ENCODE assay signal across 16 cellular contexts in genomic region chr10:51705774-51706173, GRCh38. TPM values are rescaled to one million over a fixed set of nuclear protein-coding genes. Genes with fewer than 3 reads are reported as not detected.
DNase-seq lines count a peak whose midpoint lies in the region; TF ChIP-seq lines count a peak whose summit lies in the region.
"Had no signal": no experiment of that assay in that cellular context is flagged by ENCODE, and none has a peak within 500 bp of the region (broad histone marks: within the 10 kb centered on the region; RNA-seq: fewer than 3 reads in every experiment).

No MANE protein-coding gene starts in this region.

- H3K9me3 ChIP-seq in GM23248 (ENCODE audit: low read depth) (no peaks in the 10 kb centered on the region), sigmoid colon (no peaks in the 10 kb centered on the region), H9 (ENCODE audit: control insufficient read depth, low read depth, low read length) (no peaks in the 10 kb centered on the region)
- H3K9me3 ChIP-seq: HAP-1, SJCRH30 had no signal

- no peak for TF ChIP-seq CTCF in fibroblast of mammary gland (conservative IDR thresholded peaks at IDR 0.05; ENCODE audit: control insufficient read depth, insufficient read depth, low read depth, low read length)
- no peak for TF ChIP-seq CTCF in sigmoid colon (IDR thresholded peaks at IDR 0.05)
- no peak for TF ChIP-seq CTCF in H9 (conservative IDR thresholded peaks at IDR 0.05)
- no peak for TF ChIP-seq CTCF in chondrocyte (IDR thresholded peaks at IDR 0.05)

- peak in 1 of 4 donors; percentile 55 for TF ChIP-seq EP300 in sigmoid colon (IDR thresholded peaks at IDR 0.05)

- no peak overlapping the region for H3T11ph ChIP-seq in H9 (ENCODE audit: low read length)

- no peak overlapping the region for H4K8ac ChIP-seq in H9 (replicated peaks; ENCODE audit: insufficient read length, low read depth, low read length)

- no peak overlapping the region for H3K4ac ChIP-seq in H9 (ENCODE audit: low read depth, low read length)

- H2AFZ ChIP-seq in GM23248 (no peak overlapping the region), H9 (ENCODE audit: low read length) (no peak overlapping the region)

- DNase-seq in GM23248 (peak; percentile 16), NCI-H446 treated with DMSO at 0.1 percent for 48 hours (lab: John Stamatoyannopoulos, UW) (peak; percentile 28), fibroblast of mammary gland (ENCODE audit: low read depth) (peak; percentile 43), sigmoid colon (no peak), H9 (no peak), chondrocyte (ENCODE audit: low spot score) (no peak), NCI-H1105 (lab: John Stamatoyannopoulos, UW) (no peak)
- DNase-seq: ACHN, COR-L47, NCI-H1417 treated with DMSO at 0.1 percent for 48 hours, NCI-H1930, NCI-H748 treated with DMSO at 0.1 percent for 48 hours had no signal

- H4K20me1 ChIP-seq in GM23248 (ENCODE audit: insufficient read depth), result no peaks in the 10 kb centered on the region
- no peaks in the 10 kb centered on the region for H4K20me1 ChIP-seq in H9 (ENCODE audit: control insufficient read depth, insufficient read depth, insufficient read length)

- H3K4me1 ChIP-seq in GM23248 (ENCODE audit: insufficient read depth), result peaks cover 8% of the 10 kb centered on the region; the same call in 1 of the 2 replicates
- peaks cover 0 to 52% (median 51%) of the 10 kb centered on the region in 4 donors for H3K4me1 ChIP-seq in sigmoid colon
- peaks cover 3% of the 10 kb centered on the region; the same call in 1 of the 2 replicates for H3K4me1 ChIP-seq in H9 (ENCODE audit: insufficient read depth, low read length)
- H3K4me1 ChIP-seq: HAP-1, SJCRH30 had no signal

- H3K4me3 Mint-ChIP-seq in H9, result no peak overlapping the region
- no peak overlapping the region for H3K4me3 Mint-ChIP-seq in chondrocyte (ENCODE audit: unreplicated experiment)

- H3K4me3 ChIP-seq in GM23248 (no peak overlapping the region), fibroblast of mammary gland (ENCODE audit: control insufficient read depth, low read depth, low read length) (no peak overlapping the region), sigmoid colon (no peak overlapping the region)
- H3K4me3 ChIP-seq: HAP-1, SJCRH30 had no signal

- H3K9ac ChIP-seq in GM23248 (no peak overlapping the region), H9 (ENCODE audit: extremely low read depth, insufficient read length, low read length) (no peak overlapping the region)

- no peak overlapping the region for H4K91ac ChIP-seq in H9 (ENCODE audit: insufficient read length, low read depth, low read length)

- no peak overlapping the region for H3K27ac Mint-ChIP-seq in H9
- H3K27ac Mint-ChIP-seq in chondrocyte (ENCODE audit: unreplicated experiment), result no peak overlapping the region

- no peak for TF ChIP-seq POLR2A in sigmoid colon (IDR thresholded peaks at IDR 0.05)

- H3K27ac ChIP-seq in GM23248 (no peak overlapping the region), sigmoid colon (peak overlapping the region; percentile 79 to 82 (median 81)), H9 (ENCODE audit: insufficient read length, low read depth, low read length) (no peak overlapping the region)
- H3K27ac ChIP-seq: HL-60, RWPE1, SJCRH30 had no signal

- no peak overlapping the region for H3K14ac ChIP-seq in H9 (ENCODE audit: insufficient read depth, low read length)

- no peaks in the 10 kb centered on the region for H3F3A ChIP-seq in GM23248 (ENCODE audit: insufficient read depth)

- no peaks in the 10 kb centered on the region for H3K23me2 ChIP-seq in H9 (ENCODE audit: insufficient read length, low read depth, low read length, poor library complexity, severe bottlenecking)

- WGBS in GM23248 (ENCODE audit: low coverage in 1 of 2, low lambda C conversion rate in 2 of 2, missing lambda C conversion rate in 2 of 2), 2 experiments, result 70 to 72% methylated on average over 3 of the region's 3 CpGs
- WGBS in sigmoid colon, 2 donors, result 59 to 73% methylated on average over 3 of the region's 3 CpGs
- WGBS in H9 (ENCODE audit: extremely low coverage, insufficient read length, low lambda C conversion rate), result no CpG with 5 or more reads among the region's 3 CpGs

- no peak overlapping the region for H4K5ac ChIP-seq in H9 (ENCODE audit: insufficient read length, low read depth, low read length)

- no peak overlapping the region for H3K23ac ChIP-seq in H9 (ENCODE audit: insufficient read length, low read depth, low read length)

- intact Hi-C loops in sigmoid colon (cut with DNase I), result loop anchor here (5.0 to 10.0 kb wide), 3 partner anchors 252 to 633 kb away; partner anchors contain the start of gene PRKG1

- no peaks in the 10 kb centered on the region for H3K79me2 ChIP-seq in GM23248 (ENCODE audit: insufficient read depth)
- H3K79me2 ChIP-seq in H9 (ENCODE audit: insufficient read depth, low read length), result no peaks in the 10 kb centered on the region

- in situ Hi-C loops in GM23248 (cut with MboI), result no loop called here

- H3K9me3 Mint-ChIP-seq in H9 (no peaks in the 10 kb centered on the region), chondrocyte (ENCODE audit: low read depth) (no peaks in the 10 kb centered on the region)

- H3K18ac ChIP-seq in H9 (ENCODE audit: insufficient read length, low read depth, low read length), result no peak overlapping the region

- peaks cover 12 to 14% of the 10 kb centered on the region in 2 experiments for H3K4me1 Mint-ChIP-seq in H9
- no peaks in the 10 kb centered on the region for H3K4me1 Mint-ChIP-seq in chondrocyte (ENCODE audit: low read depth)

- H3K36me3 Mint-ChIP-seq in H9 (ENCODE audit: insufficient read depth in 1 of 3, low read depth in 3 of 3), result no peaks in the 10 kb centered on the region
- H3K36me3 Mint-ChIP-seq in chondrocyte (ENCODE audit: low read depth), result no peaks in the 10 kb centered on the region

- no peaks in the 10 kb centered on the region for H3K79me1 ChIP-seq in H9 (ENCODE audit: insufficient read depth, low read depth, low read length, poor library complexity, severe bottlenecking)

- no peaks in the 10 kb centered on the region for H3K36me3 ChIP-seq in GM23248 (ENCODE audit: low read depth)
- H3K36me3 ChIP-seq in sigmoid colon, result no peaks in the 10 kb centered on the region
- H3K36me3 ChIP-seq: HAP-1, SJCRH30 had no signal

- H2BK12ac ChIP-seq in H9 (ENCODE audit: insufficient read length, low read depth, low read length), result no peak overlapping the region

- H2BK20ac ChIP-seq in H9 (ENCODE audit: low read depth, low read length, poor library complexity, severe bottlenecking), result no peak overlapping the region

- H3K4me2 ChIP-seq in GM23248 (ENCODE audit: unreplicated experiment) (no peak overlapping the region), H9 (ENCODE audit: insufficient read depth, insufficient read length, low read length) (no peak overlapping the region)

- H2BK120ac ChIP-seq in H9 (ENCODE audit: low read depth, low read length, poor library complexity, severe bottlenecking), result no peak overlapping the region

- H3K27me3 ChIP-seq in GM23248 (replicated peaks; ENCODE audit: insufficient read depth) (no peaks in the 10 kb centered on the region), sigmoid colon (no peaks in the 10 kb centered on the region), H9 (ENCODE audit: insufficient read depth, low read length) (no peaks in the 10 kb centered on the region)
- H3K27me3 ChIP-seq: SJCRH30 had no signal

- H3K27me3 Mint-ChIP-seq in H9 (ENCODE audit: low read depth) (no peaks in the 10 kb centered on the region), chondrocyte (ENCODE audit: low read depth) (no peaks in the 10 kb centered on the region)

- H2BK5ac ChIP-seq in H9 (ENCODE audit: insufficient read length, low read length), result no peak overlapping the region

- no peaks in the 10 kb centered on the region for H3K9me2 ChIP-seq in GM23248 (ENCODE audit: insufficient read depth)

- H2BK15ac ChIP-seq in H9 (ENCODE audit: low read depth, low read length), result no peak overlapping the region

- no peak overlapping the region for H2AK5ac ChIP-seq in H9 (ENCODE audit: insufficient read length, low read length)

- no peak overlapping the region for H3K56ac ChIP-seq in H9 (ENCODE audit: insufficient read length, low read depth, low read length)

RNA-seq across cellular contexts. Expression of gene CSTF2T, which starts 6.4 kb away (rescaled TPM):
- 16.9 and 19.9 TPM in 2 replicates for total RNA-seq in GM23248 (2014; rRNA removed; shearing (Covaris generic))
- polyA plus RNA-seq in GM23248 (2016; fragmentation: Nextera tagmentation; extraction: Ambion mirVana) (7.6 and 7.9 TPM in 2 replicates), sigmoid colon (10 to 100 TPM in 1 of 3 donors, 1 to 10 TPM in 2; 5.4 to 16.6 (median 6.2) TPM)
- total RNA-seq in sigmoid colon (10 to 100 TPM; 10.8 to 21.2 (median 18.5) TPM), H9 (2021) (41.3 and 42.1 TPM in 2 replicates), chondrocyte (16.0 to 21.6 TPM (median 16.3 TPM) in 3 replicates)

Comparison
In these comparisons a context has a peak if more than half of its experiments do, and no peak if none do; other contexts are left out.
1. DNase-seq: peak in GM23248 (single experiment), NCI-H446 treated with DMSO at 0.1 percent for 48 hours (single experiment) and fibroblast of mammary gland (single experiment); none in sigmoid colon (single experiment), H9 (single experiment), chondrocyte (single experiment) and NCI-H1105 (single experiment).
2. H3K27ac ChIP-seq: peak in sigmoid colon (4 of 4); none in GM23248 (single experiment) and H9 (single experiment).